ENCODE assay signal across 12 cellular contexts in the genomic region with DNA sequence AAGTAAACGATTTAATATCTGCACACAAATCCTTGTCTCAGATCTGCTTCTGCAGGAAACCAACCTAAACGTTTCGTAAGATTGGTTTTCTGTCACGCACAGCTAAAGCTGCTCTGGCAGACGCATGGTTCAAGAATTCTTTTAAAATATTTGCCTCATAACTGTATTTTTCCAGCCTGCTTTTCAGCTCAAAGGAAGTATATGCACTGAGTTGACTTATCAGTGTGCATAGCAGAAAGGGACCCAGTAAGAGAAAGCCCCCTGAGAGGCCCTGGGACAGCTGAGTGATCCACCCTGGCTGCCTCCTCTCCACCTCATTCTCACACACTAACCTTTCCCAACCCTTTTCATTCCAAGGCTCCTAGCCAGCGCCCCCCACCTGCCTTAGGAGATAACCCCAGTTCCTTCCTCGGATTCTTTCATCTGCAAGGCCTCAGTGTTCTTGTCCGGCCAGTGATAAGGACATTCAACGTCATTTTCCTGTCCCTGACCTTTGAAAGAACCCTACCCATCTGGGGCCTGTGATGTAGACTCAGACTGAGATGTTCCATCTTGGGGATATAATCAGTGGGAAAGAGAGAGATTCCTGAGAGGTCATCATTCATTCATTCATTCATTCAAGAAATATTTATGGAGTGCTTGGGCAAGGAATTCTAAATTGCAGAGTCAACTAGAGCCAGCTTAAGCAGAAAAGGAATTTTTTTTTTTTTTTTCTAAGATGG. TPM values are rescaled to one million over a fixed set of nuclear protein-coding genes. Genes with fewer than 3 reads are reported as not detected.
DNase-seq lines count a peak whose midpoint lies in the region; ATAC-seq, FAIRE-seq and TF ChIP-seq lines count a peak whose summit lies in the region.
"Had no signal": no experiment of that assay in that cellular context is flagged by ENCODE, and none has a peak within 500 bp of the region (broad histone marks: within the 10 kb centered on the region; RNA-seq: fewer than 3 reads in every experiment).

No MANE protein-coding gene starts in this region.

- no peaks in the 10 kb centered on the region for H3K9me3 Mint-ChIP-seq in brain
- H3K9me3 Mint-ChIP-seq: activated T-helper 17 cell treated with anti-CD3 and anti-CD28 coated beads, Interleukin-2, amount 50 U/mL, for 72 hours; neural crest cell had no signal

- DNase-seq in A549 (ENCODE audit: low read depth in 1 of 2, low spot score in 1 of 2) (peak in 1 of 2 experiments; percentile 89), KG1 (lab: John Stamatoyannopoulos, UW) (peak; percentile 35), left lobe of liver (ENCODE audit: low spot score) (no peak), C1 segment of cervical spinal cord (lab: John Stamatoyannopoulos, UW) (no peak)
- no peak for DNase-seq in activated CD4-positive, alpha-beta T cell treated with anti-CD3 and anti-CD28 coated beads for 1 hour

- H3K27me3 Mint-ChIP-seq in brain: peaks cover 8% of the 10 kb centered on the region

- H3K27ac Mint-ChIP-seq in brain: peak overlapping the region in 3 of 5 experiments; percentile 13 to 47 (median 41)
- H3K27ac Mint-ChIP-seq: activated T-helper 17 cell treated with anti-CD3 and anti-CD28 coated beads, Interleukin-2, amount 50 U/mL, for 72 hours had no signal

- H3K4me1 ChIP-seq in A549: peaks cover 59% of the 10 kb centered on the region

- peak overlapping the region; percentile 52 for H3K4me2 ChIP-seq in A549

- no peaks in the 10 kb centered on the region for H3K9me3 ChIP-seq in A549

- H3K4me3 Mint-ChIP-seq in brain: no peak overlapping the region
- H3K4me3 Mint-ChIP-seq: activated T-helper 17 cell treated with anti-CD3 and anti-CD28 coated beads, Interleukin-2, amount 50 U/mL, for 72 hours; neural crest cell had no signal

- peak overlapping the region; percentile 81 to 84 for H3K27ac ChIP-seq in A549
- H3K27ac ChIP-seq: C4-2B had no signal

- no peak for TF ChIP-seq POLR2A in A549 (IDR thresholded peaks at IDR 0.05; ENCODE audit: low read length)

- WGBS in A549 (ENCODE audit: missing lambda C conversion rate): 40% methylated on average over 9 of the region's 9 CpGs

- H3K4me3 ChIP-seq in A549: no peak overlapping the region

- no peak for FAIRE-seq in A549 (lab: Jason Lieb, UNC)

- H3K4me1 Mint-ChIP-seq in brain: peaks cover 6% of the 10 kb centered on the region
- H3K4me1 Mint-ChIP-seq: activated T-helper 17 cell treated with anti-CD3 and anti-CD28 coated beads, Interleukin-2, amount 50 U/mL, for 72 hours had no signal

- CTCF ChIA-PET in A549 (lab: Yijun Ruan, JAX): interaction anchor here (0.7 to 1.8 kb wide), 10 partner anchors 9 to 180 kb away, joined by 3 to 6 read pairs (median 4); no protein-coding TSS in a partner anchor

- TF ChIP-seq CTCF in A549 (IDR thresholded peaks at IDR 0.05) (no peak), brain (conservative IDR thresholded peaks at IDR 0.05) (no peak)

- POLR2A ChIA-PET in A549 (lab: Yijun Ruan, JAX): interaction anchor here (0.6 to 2.0 kb wide), 12 partner anchors 15 to 180 kb away, joined by 3 to 16 read pairs (median 4); a partner anchor contains a TSS

- ATAC-seq in A549 (peak; percentile 80 to 82), left lobe of liver (peak; percentile 64), HG03378 (IDR thresholded peaks at IDR 0.05; ENCODE audit: unreplicated experiment) (no peak), GM18498 (IDR thresholded peaks at IDR 0.05; ENCODE audit: unreplicated experiment) (no peak)
- ATAC-seq: activated T-helper 17 cell treated with anti-CD3 and anti-CD28 coated beads, Interleukin-2, amount 50 U/mL, for 72 hours; SK-N-SH treated with all-trans-retinoic acid at 6 μM for 48 hours had no signal

- no peaks in the 10 kb centered on the region for H3K36me3 Mint-ChIP-seq in brain

- TF ChIP-seq EP300 in A549 (IDR thresholded peaks at IDR 0.05): peak; percentile 15 to 87; a peak in 3 of 5 replicates

- no peak for TF ChIP-seq RAD21 in A549 (conservative IDR thresholded peaks at IDR 0.05 in 1 of 2, IDR thresholded peaks at IDR 0.05 in 1 of 2)

TF ChIP-seq in A549, 52 proteins besides CTCF, POLR2A, EP300 and RAD21:
- no peak for TF ChIP-seq CBX2 (IDR thresholded peaks at IDR 0.05; ENCODE audit: borderline replicate concordance, low read depth)
- TF ChIP-seq RNF2 (IDR thresholded peaks at IDR 0.05; ENCODE audit: borderline replicate concordance, low read depth): no peak
- TF ChIP-seq RCOR1 (IDR thresholded peaks at IDR 0.05; ENCODE audit: low read depth, low read length): no peak
- TF ChIP-seq GATA3 (IDR thresholded peaks at IDR 0.05; ENCODE audit: borderline replicate concordance): peak; percentile 74
- TF ChIP-seq, protein P1, sequence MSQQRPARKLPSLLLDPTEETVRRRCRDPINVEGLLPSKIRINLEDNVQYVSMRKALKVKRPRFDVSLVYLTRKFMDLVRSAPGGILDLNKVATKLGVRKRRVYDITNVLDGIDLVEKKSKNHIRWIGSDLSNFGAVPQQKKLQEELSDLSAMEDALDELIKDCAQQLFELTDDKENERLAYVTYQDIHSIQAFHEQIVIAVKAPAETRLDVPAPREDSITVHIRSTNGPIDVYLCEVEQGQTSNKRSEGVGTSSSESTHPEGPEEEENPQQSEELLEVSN (IDR thresholded peaks at IDR 0.05; ENCODE audit: borderline replicate concordance, low read depth): no peak
- peak; percentile 19 for TF ChIP-seq MAFK (IDR thresholded peaks at IDR 0.05; ENCODE audit: partially characterized antibody)
- TF ChIP-seq ESRRA (IDR thresholded peaks at IDR 0.05; ENCODE audit: borderline replicate concordance, low read length): 0 out of 2 replicates have a peak, but pooled peaks have one; percentile 43
- TF ChIP-seq, protein P2, sequence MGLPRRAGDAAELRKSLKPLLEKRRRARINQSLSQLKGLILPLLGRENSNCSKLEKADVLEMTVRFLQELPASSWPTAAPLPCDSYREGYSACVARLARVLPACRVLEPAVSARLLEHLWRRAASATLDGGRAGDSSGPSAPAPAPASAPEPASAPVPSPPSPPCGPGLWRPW (IDR thresholded peaks at IDR 0.05): no peak
- TF ChIP-seq FOSL2 (IDR thresholded peaks at IDR 0.05): no peak
- TF ChIP-seq FOSL2 (CRISPR knock-in tag; IDR thresholded peaks at IDR 0.05): peak; percentile 2; the same call in 1 of the 2 replicates
- TF ChIP-seq CEBPB (IDR thresholded peaks at IDR 0.05): peak in 1 of 2 experiments; percentile 49; a peak in 1 of 4 replicates
- TF ChIP-seq JUN (IDR thresholded peaks at IDR 0.05): peak in 1 of 2 experiments; percentile 68; a peak in 2 of 5 replicates
- peak; percentile 84 for TF ChIP-seq RARB (CRISPR knock-in tag; IDR thresholded peaks at IDR 0.05)

RNA-seq across cellular contexts. Expression of a gene that starts 22.4 kb away (rescaled TPM):
- polyA plus RNA-seq in A549 (2011; rRNA removed): 5.0 and 7.4 TPM in 2 replicates
- polyA plus RNA-seq in A549 (2012; cell fraction: cytosol; rRNA removed): 3.1 and 4.3 TPM in 2 replicates
- polyA plus RNA-seq in A549 (2012; cell fraction: nucleus; rRNA removed): 18.0 and 20.7 TPM in 2 replicates
- polyA plus RNA-seq in A549 (2017; fragmentation: RNase III; extraction: RNeasy Plus Mini Kit Qiagen cat#74134 plus additional on column Dnase treatment): 7.9 to 9.5 TPM (median 7.9 TPM) in 3 replicates
- 10.9 and 20.7 TPM in 2 replicates for polyA minus RNA-seq in A549 (2011; rRNA and poly(A)+ RNA removed)
- polyA plus RNA-seq in brain (ENCODE audit: insufficient read depth, low read depth, low replicate concordance): 5.4 TPM
- 8.6 TPM for total RNA-seq in left lobe of liver

Comparison
In these comparisons a context has a peak if more than half of its experiments do, and no peak if none do; other contexts are left out.
1. ATAC-seq: peak in A549 (2 of 2) and left lobe of liver (single experiment); none in HG03378 (single experiment) and GM18498 (single experiment).